In the genomic region with DNA sequence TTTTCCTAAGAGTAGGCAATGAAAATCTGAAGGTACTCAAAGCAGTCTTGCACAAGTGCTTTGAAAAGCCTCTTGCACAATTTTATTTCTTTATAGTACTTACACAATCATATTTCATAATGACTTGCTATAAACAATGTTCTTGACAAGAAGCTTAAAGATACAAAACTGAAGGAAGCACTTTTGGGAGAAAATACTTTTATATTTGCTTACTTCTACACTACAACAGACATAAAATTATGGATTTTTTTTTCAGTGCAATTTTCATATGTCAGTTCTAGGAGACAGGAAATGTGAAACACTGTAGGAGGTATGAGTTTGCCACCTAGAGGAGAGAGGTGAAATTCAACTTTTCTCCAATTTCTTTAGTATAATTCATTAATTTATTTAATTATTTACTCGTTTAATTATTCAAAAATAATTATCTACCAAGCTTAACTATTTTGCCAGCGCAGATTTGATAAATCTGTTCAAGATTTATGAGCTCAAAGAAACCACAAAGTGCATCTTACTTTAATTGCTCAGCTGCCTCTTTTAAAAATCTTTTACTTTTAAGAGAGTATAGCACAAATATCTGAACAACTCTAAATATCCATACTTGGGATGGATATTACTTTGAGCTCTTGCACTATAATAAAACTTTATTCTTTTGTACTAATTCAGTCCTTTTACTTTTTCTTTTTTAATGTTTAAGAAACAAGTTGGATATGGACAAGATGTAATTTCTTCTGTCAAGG, we compare ENCODE assay signal across 9 cellular contexts. TPM values are rescaled to one million over a fixed set of nuclear protein-coding genes. Genes with fewer than 3 reads are reported as not detected.
DNase-seq lines count a peak whose midpoint lies in the region; TF ChIP-seq lines count a peak whose summit lies in the region.
"Had no signal": no experiment of that assay in that cellular context is flagged by ENCODE, and none has a peak within 500 bp of the region (broad histone marks: within the 10 kb centered on the region; RNA-seq: fewer than 3 reads in every experiment).

No MANE protein-coding gene starts in this region.

- intact Hi-C loops in A673 (cut with micrococcal nuclease; ENCODE audit: unreplicated experiment) = no loop called here

- CTCF ChIA-PET in A673 (lab: Charles Lee) = no interaction called here

- H3K27ac ChIP-seq in KOPT-K1 (ENCODE audit: low read depth, low read length, poor library complexity, severe bottlenecking) (peak overlapping the region; percentile 9), A673 (ENCODE audit: low read depth, low read length, poor library complexity, severe bottlenecking) (no peak overlapping the region)
- H3K27ac ChIP-seq: SJCRH30 had no signal

- no peaks in the 10 kb centered on the region for H3K9me3 ChIP-seq in KOPT-K1 (ENCODE audit: insufficient read depth, low read length, poor library complexity, severe bottlenecking)
- H3K9me3 ChIP-seq in A673 (ENCODE audit: low read depth, low read length, poor library complexity, severe bottlenecking) = no peaks in the 10 kb centered on the region
- H3K9me3 ChIP-seq: SJCRH30 had no signal

- H3K4me1 ChIP-seq in A673 (ENCODE audit: insufficient read depth, low read length, poor library complexity, severe bottlenecking) = no peaks in the 10 kb centered on the region

- POLR2A ChIA-PET in A673 (lab: Charles Lee; ENCODE audit: low non-redundant PET) = no interaction called here

- H3K4me3 ChIP-seq in astrocyte of the spinal cord (ENCODE audit: low read depth, low read length) (no peak overlapping the region), A673 (ENCODE audit: low read depth, low read length, poor library complexity, severe bottlenecking) (no peak overlapping the region)
- H3K4me3 ChIP-seq: SJCRH30 had no signal

- TF ChIP-seq CTCF in GM10266 (IDR thresholded peaks at IDR 0.05; ENCODE audit: control insufficient read depth, insufficient read depth, low read depth, missing control alignments) (peak; percentile 28), astrocyte of the spinal cord (IDR thresholded peaks at IDR 0.05; ENCODE audit: low read depth, low read length) (peak; percentile 55), A673 (conservative IDR thresholded peaks at IDR 0.05; ENCODE audit: low read depth, low read length) (no peak)

- H3K36me3 ChIP-seq in KOPT-K1 (ENCODE audit: insufficient read depth, low read length) = peaks cover 100% of the 10 kb centered on the region
- no peaks in the 10 kb centered on the region for H3K36me3 ChIP-seq in A673 (ENCODE audit: insufficient read depth, low read length, poor library complexity, severe bottlenecking)

- no TSS peak for BruUV-seq in A673 (replicated peaks; lab: Mats Ljungman, UMichigan)

- DNase-seq in GM10266 (ENCODE audit: extremely low spot score) (peak; percentile 13), astrocyte of the spinal cord (ENCODE audit: low read depth, low spot score) (peak; percentile 59), lung microvascular endothelial cell (ENCODE audit: low read depth in 2 of 2) (peak; percentile 63 to 70), HPDE6-E6E7 (ENCODE audit: extremely low spot score) (no peak), A673 (ENCODE audit: low spot score) (no peak), SHP77 (lab: John Stamatoyannopoulos, UW) (no peak)
- no peak for DNase-seq in activated CD4-positive, CD25-positive, alpha-beta regulatory T cell (lab: John Stamatoyannopoulos, UW)

- H3K27me3 ChIP-seq in A673 (replicated peaks; ENCODE audit: insufficient read depth, low read depth, low read length, poor library complexity) = no peaks in the 10 kb centered on the region
- H3K27me3 ChIP-seq: SJCRH30 had no signal

- in situ Hi-C loops in astrocyte of the spinal cord (cut with HindIII; ENCODE audit: low sequenced_read_pairs) = no loop called here

RNA-seq across cellular contexts. Expression of gene CDKN2B, which starts 29.0 kb away (rescaled TPM):
- total RNA-seq in lung microvascular endothelial cell = 1.4 and 4.4 TPM in 2 replicates
- total RNA-seq in A673 (2021) = not detected in 2 replicates

RNA-seq across cellular contexts. Expression of gene CDKN2B-AS1, which starts 43.5 kb away (rescaled TPM):
- total RNA-seq in lung microvascular endothelial cell (0.60 and 1.5 TPM in 2 replicates), A673 (2021) (not detected in 2 replicates)

RNA-seq across cellular contexts. Expression of gene CDKN2A, which starts 43.9 kb away (rescaled TPM):
- 0.60 and 13.3 TPM in 2 replicates for total RNA-seq in lung microvascular endothelial cell
- not detected in 2 replicates for total RNA-seq in A673 (2021)

Comparison
In these comparisons a context has a peak if more than half of its experiments do, and no peak if none do; other contexts are left out.
1. DNase-seq: peak in GM10266 (single experiment), astrocyte of the spinal cord (single experiment) and lung microvascular endothelial cell (2 of 2); none in HPDE6-E6E7 (single experiment), A673 (single experiment), SHP77 (0 of 2) and activated CD4-positive, CD25-positive, alpha-beta regulatory T cell (0 of 4).